In the genomic region with DNA sequence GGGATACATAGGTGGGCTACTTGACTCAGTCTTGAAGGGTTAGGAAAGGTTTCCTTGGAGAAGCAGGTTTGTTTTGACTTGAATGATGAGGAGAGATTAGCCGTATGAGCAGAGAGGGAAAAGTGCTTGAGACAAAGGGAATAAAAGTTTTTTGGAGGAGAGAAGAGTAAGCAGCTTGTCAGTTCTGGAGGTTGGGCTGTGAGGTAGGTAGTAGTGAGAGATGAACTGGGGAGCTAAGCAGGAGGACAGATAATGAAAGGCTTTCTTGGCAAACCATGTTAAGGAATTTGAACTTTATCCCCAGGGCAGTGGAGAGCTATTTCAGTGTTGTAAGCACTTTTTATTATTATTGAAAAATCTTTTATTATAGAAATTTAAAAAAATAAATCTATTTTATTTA, we compare ENCODE assay signal across 1 cellular context.
TF ChIP-seq lines count a peak whose summit lies in the region.

No MANE protein-coding gene starts in this region.

TF ChIP-seq in K562, 482 proteins besides CTCF, POLR2A, EP300 and RAD21 (continues in another document):
- TF ChIP-seq, protein P1, sequence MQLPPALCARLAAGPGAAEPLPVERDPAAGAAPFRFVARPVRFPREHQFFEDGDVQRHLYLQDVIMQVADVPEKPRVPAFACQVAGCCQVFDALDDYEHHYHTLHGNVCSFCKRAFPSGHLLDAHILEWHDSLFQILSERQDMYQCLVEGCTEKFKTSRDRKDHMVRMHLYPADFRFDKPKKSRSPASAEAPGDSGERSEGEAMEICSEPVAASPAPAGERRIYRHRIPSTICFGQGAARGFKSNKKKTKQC (CRISPR knock-in tag; IDR thresholded peaks at IDR 0.05): no peak
- TF ChIP-seq ZNF316 (IDR thresholded peaks at IDR 0.05) (peak; percentile 36), HDGF (IDR thresholded peaks at IDR 0.05) (0 out of 2 replicates have a peak, but pooled peaks have one; percentile 51), C11orf30 (IDR thresholded peaks at IDR 0.05; ENCODE audit: low read depth) (peak; percentile 24; the same call in 1 of the 2 replicates), ZNF79 (CRISPR knock-in tag; IDR thresholded peaks at IDR 0.05; ENCODE audit: low read depth) (no peak), SFPQ (IDR thresholded peaks at IDR 0.05; ENCODE audit: low read depth, low read length) (no peak), GMEB1 (CRISPR knock-in tag; IDR thresholded peaks at IDR 0.05) (no peak), TCF7L2 (IDR thresholded peaks at IDR 0.05; ENCODE audit: low read depth, low read length) (no peak), CAMTA2 (CRISPR knock-in tag; conservative IDR thresholded peaks at IDR 0.05) (no peak), ZC3H11A (IDR thresholded peaks at IDR 0.05; ENCODE audit: low read depth, low read length) (no peak), ZNF583 (CRISPR knock-in tag; IDR thresholded peaks at IDR 0.05) (no peak), GATAD2A (IDR thresholded peaks at IDR 0.05) (no peak), ZNF518B (CRISPR knock-in tag; IDR thresholded peaks at IDR 0.05) (no peak), FOXJ3 (CRISPR knock-in tag; IDR thresholded peaks at IDR 0.05) (no peak), ELK3 (CRISPR knock-in tag; IDR thresholded peaks at IDR 0.05) (no peak), GTF2A2 (tag; IDR thresholded peaks at IDR 0.05) (no peak), MTA1 (IDR thresholded peaks at IDR 0.05; ENCODE audit: borderline replicate concordance) (0 out of 2 replicates have a peak, but pooled peaks have one; percentile 27), ZNF431 (CRISPR knock-in tag; IDR thresholded peaks at IDR 0.05) (no peak), FOXJ2 (tag; IDR thresholded peaks at IDR 0.05) (no peak), PHTF2 (CRISPR knock-in tag; IDR thresholded peaks at IDR 0.05) (no peak), ZBTB33 (CRISPR knock-in tag; IDR thresholded peaks at IDR 0.05) (no peak), SMC3 (conservative IDR thresholded peaks at IDR 0.05; ENCODE audit: insufficient read depth, low read depth, low read length) (no peak), POLR2G (IDR thresholded peaks at IDR 0.05; ENCODE audit: low read depth, low read length) (no peak), SRF (CRISPR knock-in tag; IDR thresholded peaks at IDR 0.05) (no peak), AFF1 (IDR thresholded peaks at IDR 0.05; ENCODE audit: low read depth in 1 of 2, partially characterized antibody in 2 of 2) (no peak), NFRKB (IDR thresholded peaks at IDR 0.05; ENCODE audit: low read depth) (no peak), MIER1 (IDR thresholded peaks at IDR 0.05; ENCODE audit: low read depth) (no peak), GTF2E2 (tag; IDR thresholded peaks at IDR 0.05) (no peak), SAP30 (IDR thresholded peaks at IDR 0.05; ENCODE audit: borderline replicate concordance, insufficient read depth, low read depth, low read length, poor library complexity, severe bottlenecking) (no peak)
- TF ChIP-seq, protein P2, sequence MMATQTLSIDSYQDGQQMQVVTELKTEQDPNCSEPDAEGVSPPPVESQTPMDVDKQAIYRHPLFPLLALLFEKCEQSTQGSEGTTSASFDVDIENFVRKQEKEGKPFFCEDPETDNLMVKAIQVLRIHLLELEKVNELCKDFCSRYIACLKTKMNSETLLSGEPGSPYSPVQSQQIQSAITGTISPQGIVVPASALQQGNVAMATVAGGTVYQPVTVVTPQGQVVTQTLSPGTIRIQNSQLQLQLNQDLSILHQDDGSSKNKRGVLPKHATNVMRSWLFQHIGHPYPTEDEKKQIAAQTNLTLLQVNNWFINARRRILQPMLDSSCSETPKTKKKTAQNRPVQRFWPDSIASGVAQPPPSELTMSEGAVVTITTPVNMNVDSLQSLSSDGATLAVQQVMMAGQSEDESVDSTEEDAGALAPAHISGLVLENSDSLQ (IDR thresholded peaks at IDR 0.05): 0 out of 2 replicates have a peak, but pooled peaks have one; percentile 21
- TF ChIP-seq, protein P3, sequence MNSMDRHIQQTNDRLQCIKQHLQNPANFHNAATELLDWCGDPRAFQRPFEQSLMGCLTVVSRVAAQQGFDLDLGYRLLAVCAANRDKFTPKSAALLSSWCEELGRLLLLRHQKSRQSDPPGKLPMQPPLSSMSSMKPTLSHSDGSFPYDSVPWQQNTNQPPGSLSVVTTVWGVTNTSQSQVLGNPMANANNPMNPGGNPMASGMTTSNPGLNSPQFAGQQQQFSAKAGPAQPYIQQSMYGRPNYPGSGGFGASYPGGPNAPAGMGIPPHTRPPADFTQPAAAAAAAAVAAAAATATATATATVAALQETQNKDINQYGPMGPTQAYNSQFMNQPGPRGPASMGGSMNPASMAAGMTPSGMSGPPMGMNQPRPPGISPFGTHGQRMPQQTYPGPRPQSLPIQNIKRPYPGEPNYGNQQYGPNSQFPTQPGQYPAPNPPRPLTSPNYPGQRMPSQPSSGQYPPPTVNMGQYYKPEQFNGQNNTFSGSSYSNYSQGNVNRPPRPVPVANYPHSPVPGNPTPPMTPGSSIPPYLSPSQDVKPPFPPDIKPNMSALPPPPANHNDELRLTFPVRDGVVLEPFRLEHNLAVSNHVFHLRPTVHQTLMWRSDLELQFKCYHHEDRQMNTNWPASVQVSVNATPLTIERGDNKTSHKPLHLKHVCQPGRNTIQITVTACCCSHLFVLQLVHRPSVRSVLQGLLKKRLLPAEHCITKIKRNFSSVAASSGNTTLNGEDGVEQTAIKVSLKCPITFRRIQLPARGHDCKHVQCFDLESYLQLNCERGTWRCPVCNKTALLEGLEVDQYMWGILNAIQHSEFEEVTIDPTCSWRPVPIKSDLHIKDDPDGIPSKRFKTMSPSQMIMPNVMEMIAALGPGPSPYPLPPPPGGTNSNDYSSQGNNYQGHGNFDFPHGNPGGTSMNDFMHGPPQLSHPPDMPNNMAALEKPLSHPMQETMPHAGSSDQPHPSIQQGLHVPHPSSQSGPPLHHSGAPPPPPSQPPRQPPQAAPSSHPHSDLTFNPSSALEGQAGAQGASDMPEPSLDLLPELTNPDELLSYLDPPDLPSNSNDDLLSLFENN (IDR thresholded peaks at IDR 0.05; ENCODE audit: low read depth in 2 of 2, low read length in 2 of 2): no peak
- TF ChIP-seq, protein P4, sequence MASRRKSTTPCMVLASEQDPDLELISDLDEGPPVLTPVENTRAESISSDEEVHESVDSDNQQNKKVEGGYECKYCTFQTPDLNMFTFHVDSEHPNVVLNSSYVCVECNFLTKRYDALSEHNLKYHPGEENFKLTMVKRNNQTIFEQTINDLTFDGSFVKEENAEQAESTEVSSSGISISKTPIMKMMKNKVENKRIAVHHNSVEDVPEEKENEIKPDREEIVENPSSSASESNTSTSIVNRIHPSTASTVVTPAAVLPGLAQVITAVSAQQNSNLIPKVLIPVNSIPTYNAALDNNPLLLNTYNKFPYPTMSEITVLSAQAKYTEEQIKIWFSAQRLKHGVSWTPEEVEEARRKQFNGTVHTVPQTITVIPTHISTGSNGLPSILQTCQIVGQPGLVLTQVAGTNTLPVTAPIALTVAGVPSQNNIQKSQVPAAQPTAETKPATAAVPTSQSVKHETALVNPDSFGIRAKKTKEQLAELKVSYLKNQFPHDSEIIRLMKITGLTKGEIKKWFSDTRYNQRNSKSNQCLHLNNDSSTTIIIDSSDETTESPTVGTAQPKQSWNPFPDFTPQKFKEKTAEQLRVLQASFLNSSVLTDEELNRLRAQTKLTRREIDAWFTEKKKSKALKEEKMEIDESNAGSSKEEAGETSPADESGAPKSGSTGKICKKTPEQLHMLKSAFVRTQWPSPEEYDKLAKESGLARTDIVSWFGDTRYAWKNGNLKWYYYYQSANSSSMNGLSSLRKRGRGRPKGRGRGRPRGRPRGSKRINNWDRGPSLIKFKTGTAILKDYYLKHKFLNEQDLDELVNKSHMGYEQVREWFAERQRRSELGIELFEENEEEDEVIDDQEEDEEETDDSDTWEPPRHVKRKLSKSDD (conservative IDR thresholded peaks at IDR 0.05; ENCODE audit: low read length): no peak
